In the genomic region with DNA sequence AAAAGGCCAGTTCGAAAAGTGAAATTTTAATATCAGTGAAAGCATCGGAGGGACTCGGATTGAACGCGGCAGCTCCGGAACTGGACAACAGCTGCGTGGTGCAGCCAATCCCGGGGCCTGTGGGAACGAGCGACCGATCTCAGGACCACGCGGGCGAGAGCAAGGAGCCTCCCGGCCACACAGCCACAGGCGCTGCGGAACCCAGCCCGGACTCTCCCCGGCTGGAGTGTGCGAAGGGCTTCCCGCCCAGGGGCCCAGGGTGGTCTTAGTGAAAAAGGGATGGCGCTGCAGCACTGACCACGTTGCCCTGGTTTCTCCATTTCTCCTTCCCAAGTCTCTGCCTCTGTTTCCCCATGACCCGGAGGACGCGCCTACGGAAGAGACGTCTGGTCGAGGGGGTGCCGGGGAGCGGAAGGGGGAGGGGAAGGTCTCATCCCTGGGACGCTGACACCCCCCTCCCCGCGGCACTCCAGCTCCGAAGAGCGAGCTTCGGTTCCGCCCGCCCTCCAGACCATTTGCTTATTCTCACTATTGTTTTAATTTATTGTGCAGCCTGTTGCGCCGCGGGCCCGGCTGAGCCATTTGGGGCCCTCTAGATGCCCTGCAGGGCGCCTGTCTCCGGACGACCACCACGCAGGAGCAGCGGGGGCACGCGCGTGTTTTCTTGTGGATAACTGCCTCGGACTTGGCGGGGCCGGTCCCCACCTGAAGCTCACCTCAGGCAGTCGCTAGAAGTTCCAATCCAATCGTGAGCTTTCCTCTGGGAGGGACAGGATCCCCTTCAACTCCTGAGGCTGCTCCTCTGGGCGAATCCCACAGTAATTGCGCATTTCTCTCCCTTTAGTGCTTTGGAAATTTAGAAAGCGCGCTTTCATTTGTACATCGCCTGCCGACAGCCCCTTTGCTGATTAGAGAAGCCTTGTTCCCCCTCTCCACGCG, we compare ENCODE assay signal across 9 cellular contexts.
DNase-seq lines count a peak whose midpoint lies in the region; ATAC-seq, FAIRE-seq and TF ChIP-seq lines count a peak whose summit lies in the region.
"Had no signal": no experiment of that assay in that cellular context is flagged by ENCODE, and none has a peak within 500 bp of the region (broad histone marks: within the 10 kb centered on the region; RNA-seq: fewer than 3 reads in every experiment).

No MANE protein-coding gene starts in this region.

- H3K27me3 ChIP-seq in stomach (peaks cover 0 to 53% (median 9%) of the 10 kb centered on the region in 3 donors), PC-9 (ENCODE audit: insufficient read depth, low read depth) (0 out of 2 replicates have a peak, but pooled peaks cover 3% of the 10 kb centered on the region)

- intact Hi-C loops in activated T-helper 1 cell treated with anti-CD3 and anti-CD28 coated beads, Interleukin-12 subunit alpha, Interleukin-12 subunit beta, Interleukin-2, Interleukin-4 antibody, amounts not matched to agents 30 ng/mL and 10 ng/mL and 1 ng/mL, durations not matched to agents 14 hours and 24 hours and 36 hours (cut with micrococcal nuclease): loop anchor here (5.0 kb wide), 1 partner anchor 428 kb away; no protein-coding TSS in a partner anchor
- intact Hi-C loops in stomach (cut with DNase I; ENCODE audit: low total_unique reads): loop anchor here (5.0 kb wide), 1 partner anchor 418 kb away; no protein-coding TSS in a partner anchor
- intact Hi-C loops in PC-9 (cut with micrococcal nuclease; ENCODE audit: unreplicated experiment): no loop called here

- no peaks in the 10 kb centered on the region for H3K79me2 ChIP-seq in PC-9 (ENCODE audit: low read depth)

- no peak for TF ChIP-seq POLR2A in stomach (IDR thresholded peaks at IDR 0.05)

- no peak overlapping the region for H3K4me2 ChIP-seq in PC-9
- H3K4me2 ChIP-seq: BLaER1 had no signal

- CTCF ChIA-PET in PC-9 (lab: Charles Lee): no interaction called here

- no TSS peak for BruUV-seq in PC-9 (replicated peaks; lab: Mats Ljungman, UMichigan)

- H3K36me3 ChIP-seq in stomach: no peaks in the 10 kb centered on the region
- no peaks in the 10 kb centered on the region for H3K36me3 ChIP-seq in PC-9 (ENCODE audit: low read depth)
- H3K36me3 ChIP-seq: BLaER1 had no signal

- WGBS in stomach, 5 donors: 5 to 11% (median 6%) methylated on average over 57 to 64 of the region's 64 CpGs

- H2AFZ ChIP-seq in PC-9: no peak overlapping the region

- H3F3A ChIP-seq in PC-9 (ENCODE audit: insufficient read depth, low read depth): no peaks in the 10 kb centered on the region

- no peaks in the 10 kb centered on the region for H3K9me2 ChIP-seq in PC-9 (ENCODE audit: insufficient read depth)

- no peaks in the 10 kb centered on the region for H4K20me1 ChIP-seq in PC-9 (ENCODE audit: insufficient read depth)

- TF ChIP-seq CTCF in stomach (IDR thresholded peaks at IDR 0.05): no peak
- TF ChIP-seq CTCF in PC-9 (conservative IDR thresholded peaks at IDR 0.05): no peak

- H3K27ac Mint-ChIP-seq in T-helper 1 cell treated with Interleukin-12 subunit alpha and Interleukin-12 subunit beta and Interleukin-4 antibody, amounts not matched to agents 30 μg/mL and 1 μg/mL, for 36 hours: peak overlapping the region; percentile 8
- H3K27ac Mint-ChIP-seq in activated T-helper 1 cell treated with anti-CD3 and anti-CD28 coated beads, Interleukin-12 subunit alpha, Interleukin-12 subunit beta, Interleukin-2, Interleukin-4 antibody, amounts not matched to agents 30 ng/mL and 10 ng/mL and 1 ng/mL, durations not matched to agents 14 hours and 24 hours and 36 hours: peak overlapping the region; percentile 23

- peak overlapping the region; percentile 47 for H3K4me3 Mint-ChIP-seq in T-helper 1 cell treated with Interleukin-12 subunit alpha and Interleukin-12 subunit beta and Interleukin-4 antibody, amounts not matched to agents 30 μg/mL and 1 μg/mL, for 36 hours
- H3K4me3 Mint-ChIP-seq in activated T-helper 1 cell treated with anti-CD3 and anti-CD28 coated beads, Interleukin-12 subunit alpha, Interleukin-12 subunit beta, Interleukin-2, Interleukin-4 antibody, amounts not matched to agents 30 ng/mL and 10 ng/mL and 1 ng/mL, durations not matched to agents 14 hours and 24 hours and 36 hours: peak overlapping the region; percentile 81

- H3K4me1 ChIP-seq in stomach (peaks cover 6 to 31% (median 23%) of the 10 kb centered on the region in 4 donors), PC-9 (replicated peaks; ENCODE audit: insufficient read depth) (no peaks in the 10 kb centered on the region)
- H3K4me1 ChIP-seq: BLaER1 had no signal

- POLR2A ChIA-PET in PC-9 (lab: Charles Lee; ENCODE audit: unreplicated experiment): no interaction called here

- H3K36me3 Mint-ChIP-seq in T-helper 1 cell treated with Interleukin-12 subunit alpha and Interleukin-12 subunit beta and Interleukin-4 antibody, amounts not matched to agents 30 μg/mL and 1 μg/mL, for 36 hours (ENCODE audit: low read depth): peaks cover 5% of the 10 kb centered on the region
- peaks cover 5% of the 10 kb centered on the region for H3K36me3 Mint-ChIP-seq in activated T-helper 1 cell treated with anti-CD3 and anti-CD28 coated beads, Interleukin-12 subunit alpha, Interleukin-12 subunit beta, Interleukin-2, Interleukin-4 antibody, amounts not matched to agents 30 ng/mL and 10 ng/mL and 1 ng/mL, durations not matched to agents 14 hours and 24 hours and 36 hours (ENCODE audit: low read depth)

- no peaks in the 10 kb centered on the region for H3K9me3 Mint-ChIP-seq in T-helper 1 cell treated with Interleukin-12 subunit alpha and Interleukin-12 subunit beta and Interleukin-4 antibody, amounts not matched to agents 30 μg/mL and 1 μg/mL, for 36 hours
- H3K9me3 Mint-ChIP-seq in activated T-helper 1 cell treated with anti-CD3 and anti-CD28 coated beads, Interleukin-12 subunit alpha, Interleukin-12 subunit beta, Interleukin-2, Interleukin-4 antibody, amounts not matched to agents 30 ng/mL and 10 ng/mL and 1 ng/mL, durations not matched to agents 14 hours and 24 hours and 36 hours: peaks cover 4% of the 10 kb centered on the region

- H3K4me1 Mint-ChIP-seq in T-helper 1 cell treated with Interleukin-12 subunit alpha and Interleukin-12 subunit beta and Interleukin-4 antibody, amounts not matched to agents 30 μg/mL and 1 μg/mL, for 36 hours (ENCODE audit: low read depth): peaks cover 24% of the 10 kb centered on the region
- H3K4me1 Mint-ChIP-seq in activated T-helper 1 cell treated with anti-CD3 and anti-CD28 coated beads, Interleukin-12 subunit alpha, Interleukin-12 subunit beta, Interleukin-2, Interleukin-4 antibody, amounts not matched to agents 30 ng/mL and 10 ng/mL and 1 ng/mL, durations not matched to agents 14 hours and 24 hours and 36 hours (ENCODE audit: low read depth): peaks cover 36% of the 10 kb centered on the region

- peak; percentile 44 for ATAC-seq in left lobe of liver
- no peak for ATAC-seq in GM18873 (IDR thresholded peaks at IDR 0.05; ENCODE audit: low FRiP score, unreplicated experiment)

- DNase-seq in T-helper 1 cell: no peak
- no peak for DNase-seq in activated T-helper 1 cell treated with anti-CD3 and anti-CD28 coated beads, Interleukin-12 subunit alpha, Interleukin-12 subunit beta, Interleukin-2, Interleukin-4 antibody, amounts not matched to agents 30 ng/mL and 10 ng/mL and 1 ng/mL, durations not matched to agents 14 hours and 24 hours and 36 hours (ENCODE audit: low spot score)
- DNase-seq in left lobe of liver (ENCODE audit: low spot score): no peak
- DNase-seq in stomach: no peak
- no peak for DNase-seq in RCC 7860 (ENCODE audit: low spot score)
- DNase-seq in PC-9: no peak

- no peaks in the 10 kb centered on the region for H3K9me3 ChIP-seq in stomach
- H3K9me3 ChIP-seq in PC-9 (ENCODE audit: insufficient read depth, low read depth): no peaks in the 10 kb centered on the region

- H3K27ac ChIP-seq in stomach: peak overlapping the region; percentile 82 to 91 (median 91)
- no peak overlapping the region for H3K27ac ChIP-seq in PC-9
- H3K27ac ChIP-seq: BLaER1 had no signal

- no peak for FAIRE-seq in RCC 7860 (lab: Jason Lieb, UNC)

- no peak for TF ChIP-seq EP300 in stomach (IDR thresholded peaks at IDR 0.05)

- peak overlapping the region; percentile 52 to 63 (median 56) for H3K4me3 ChIP-seq in stomach
- H3K4me3 ChIP-seq in PC-9: no peak overlapping the region
- H3K4me3 ChIP-seq: BLaER1 had no signal

- peaks cover 81% of the 10 kb centered on the region for H3K27me3 Mint-ChIP-seq in T-helper 1 cell treated with Interleukin-12 subunit alpha and Interleukin-12 subunit beta and Interleukin-4 antibody, amounts not matched to agents 30 μg/mL and 1 μg/mL, for 36 hours (ENCODE audit: low read depth)
- H3K27me3 Mint-ChIP-seq in activated T-helper 1 cell treated with anti-CD3 and anti-CD28 coated beads, Interleukin-12 subunit alpha, Interleukin-12 subunit beta, Interleukin-2, Interleukin-4 antibody, amounts not matched to agents 30 ng/mL and 10 ng/mL and 1 ng/mL, durations not matched to agents 14 hours and 24 hours and 36 hours (ENCODE audit: insufficient read depth): peaks cover 78% of the 10 kb centered on the region
